Comparison of ENCODE assay signal across 11 cellular contexts in the genomic region with DNA sequence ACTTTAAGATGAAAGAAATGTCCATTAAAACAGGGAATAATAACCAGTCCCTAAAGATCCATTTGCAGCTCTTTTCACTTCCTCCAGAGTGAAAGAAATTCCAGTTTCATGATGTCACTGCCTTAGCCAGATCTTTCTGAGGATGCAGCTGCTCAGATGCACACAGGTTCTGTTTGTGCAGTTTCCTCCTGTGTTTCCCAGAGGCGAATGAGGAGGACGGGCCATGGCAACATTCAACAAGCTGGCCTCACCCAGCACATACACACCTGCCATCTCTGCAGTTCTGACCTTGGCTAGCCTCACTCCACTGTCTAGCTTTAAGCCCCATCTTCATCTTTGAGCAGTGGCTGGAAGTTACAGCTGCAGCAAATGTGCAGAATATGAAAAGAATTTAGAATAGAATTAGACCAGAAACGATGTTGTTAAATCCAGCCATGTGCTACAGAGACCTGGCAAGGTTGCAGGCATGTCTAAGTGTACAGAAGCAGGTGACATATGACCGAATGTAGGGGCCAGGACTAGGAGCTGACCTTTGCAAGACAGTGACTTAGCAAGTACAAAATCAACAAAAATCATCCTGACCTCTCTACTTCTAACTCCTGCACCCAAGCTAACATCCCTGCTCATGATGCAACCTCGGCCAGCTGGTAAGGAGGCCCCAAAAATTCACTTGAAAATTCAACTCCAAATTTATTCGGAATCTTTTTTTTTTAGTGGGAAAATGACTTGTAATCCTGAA. TPM values are rescaled to one million over a fixed set of nuclear protein-coding genes. Genes with fewer than 3 reads are reported as not detected.
DNase-seq lines count a peak whose midpoint lies in the region; ATAC-seq and TF ChIP-seq lines count a peak whose summit lies in the region.
"Had no signal": no experiment of that assay in that cellular context is flagged by ENCODE, and none has a peak within 500 bp of the region (broad histone marks: within the 10 kb centered on the region; RNA-seq: fewer than 3 reads in every experiment).

No MANE protein-coding gene starts in this region.

- no peak overlapping the region for H3K27ac ChIP-seq in brain microvascular endothelial cell
- peak overlapping the region; percentile 85 for H3K27ac ChIP-seq in vagina

- TF ChIP-seq POLR2A in vagina (IDR thresholded peaks at IDR 0.05) = no peak

- H3K4me1 ChIP-seq in vagina = peaks cover 34% of the 10 kb centered on the region

- DNase-seq in NCI-H748 (lab: John Stamatoyannopoulos, UW; ENCODE audit: unreplicated experiment) (peak; percentile 19), NCI-H748 treated with DMSO at 0.1 percent for 48 hours (lab: John Stamatoyannopoulos, UW) (no peak), brain microvascular endothelial cell (peak; percentile 47), left lobe of liver (ENCODE audit: low spot score) (peak; percentile 67), vagina (ENCODE audit: extremely low spot score in 2 of 2) (no peak), NCI-H1694 (lab: John Stamatoyannopoulos, UW) (no peak), NCI-H1930 (lab: John Stamatoyannopoulos, UW) (no peak), GM19240 (ENCODE audit: insufficient read length, low spot score) (no peak)
- DNase-seq: activated naive CD8-positive, alpha-beta T cell treated with anti-CD3 and anti-CD28 coated beads, Interleukin-2, amount 50 U/mL, for 24 hours; AML-193; NCI-H1436 had no signal

- H3K9me3 ChIP-seq in vagina = no peaks in the 10 kb centered on the region

- H3K27me3 ChIP-seq in brain microvascular endothelial cell (replicated peaks) (no peaks in the 10 kb centered on the region), vagina (no peaks in the 10 kb centered on the region)

- in situ Hi-C loops in brain microvascular endothelial cell (cut with HindIII; ENCODE audit: low pct_ligation_motif_present, low sequenced_read_pairs) = no loop called here

- TF ChIP-seq CTCF in brain microvascular endothelial cell (IDR thresholded peaks at IDR 0.05; ENCODE audit: low read depth, low read length, missing control alignments) = no peak
- TF ChIP-seq CTCF in vagina (IDR thresholded peaks at IDR 0.05) = no peak

- peak; percentile 57 for ATAC-seq in left lobe of liver
- ATAC-seq: activated naive CD8-positive, alpha-beta T cell treated with anti-CD3 and anti-CD28 coated beads, Interleukin-2, amount 50 U/mL, for 24 hours had no signal

- intact Hi-C loops in vagina (cut with DNase I) = loop anchor here (10.0 kb wide), 1 partner anchor 139 kb away; no protein-coding TSS in a partner anchor

- no peak overlapping the region for H3K4me3 ChIP-seq in brain microvascular endothelial cell (ENCODE audit: low read depth, low read length)
- H3K4me3 ChIP-seq in vagina = no peak overlapping the region

- no peaks in the 10 kb centered on the region for H3K36me3 ChIP-seq in brain microvascular endothelial cell (replicated peaks)
- H3K36me3 ChIP-seq in vagina = no peaks in the 10 kb centered on the region

RNA-seq across cellular contexts. Expression of a gene that starts 35.0 kb away (rescaled TPM):
- 7.3 TPM for total RNA-seq in left lobe of liver
- total RNA-seq in vagina = 4.9 TPM

Comparison
In these comparisons a context has a peak if more than half of its experiments do, and no peak if none do; other contexts are left out.
1. DNase-seq: peak in NCI-H748 (single experiment), brain microvascular endothelial cell (single experiment) and left lobe of liver (single experiment); none in NCI-H748 treated with DMSO at 0.1 percent for 48 hours (single experiment), vagina (0 of 2), NCI-H1694 (single experiment), NCI-H1930 (0 of 2) and GM19240 (single experiment).